ENCODE assay signal across 8 cellular contexts in genomic region chr10:50740351-50740688, GRCh38. TPM values are rescaled to one million over a fixed set of nuclear protein-coding genes. Genes with fewer than 3 reads are reported as not detected.
DNase-seq lines count a peak whose midpoint lies in the region; ATAC-seq, FAIRE-seq and TF ChIP-seq lines count a peak whose summit lies in the region.

No MANE protein-coding gene starts in this region.

- H3K4me1 Mint-ChIP-seq in endothelial cell (ENCODE audit: unreplicated experiment): peaks cover 24% of the 10 kb centered on the region

- H3K27me3 Mint-ChIP-seq in endothelial cell (ENCODE audit: unreplicated experiment): peaks cover 8% of the 10 kb centered on the region

- H3K36me3 Mint-ChIP-seq in endothelial cell (ENCODE audit: low read depth, unreplicated experiment): no peaks in the 10 kb centered on the region

- H3K9me3 Mint-ChIP-seq in endothelial cell (ENCODE audit: unreplicated experiment): no peaks in the 10 kb centered on the region

- H3K27me3 ChIP-seq in mucosa of stomach (ENCODE audit: control insufficient read depth, insufficient read depth, low read length) (no peaks in the 10 kb centered on the region), thymus (ENCODE audit: control insufficient read depth, insufficient read depth) (no peaks in the 10 kb centered on the region)

- peak overlapping the region; percentile 96 for H3K4me3 Mint-ChIP-seq in endothelial cell (ENCODE audit: unreplicated experiment)

- DNase-seq in DMS53 treated with DMSO at 0.1 percent for 48 hours (lab: John Stamatoyannopoulos, UW; ENCODE audit: unreplicated experiment) (peak; percentile 54), HTR-8/SVneo (ENCODE audit: insufficient read length, low spot score) (peak; percentile 5), endothelial cell (ENCODE audit: low spot score) (no peak)
- peak; percentile 20 to 28 for DNase-seq in activated CD4-positive, alpha-beta T cell treated with anti-CD3 and anti-CD28 coated beads for 4 hours

- peak overlapping the region; percentile 99 for H3K27ac Mint-ChIP-seq in endothelial cell (ENCODE audit: unreplicated experiment)

- H3K4me1 ChIP-seq in mucosa of stomach (ENCODE audit: control insufficient read depth, insufficient read depth, low read length) (peaks cover 3% of the 10 kb centered on the region), thymus (ENCODE audit: control insufficient read depth, insufficient read depth, low read length) (no peaks in the 10 kb centered on the region)

- H3K36me3 ChIP-seq in mucosa of stomach (ENCODE audit: control insufficient read depth, insufficient read depth, low read length) (no peaks in the 10 kb centered on the region), thymus (ENCODE audit: control insufficient read depth, insufficient read depth) (no peaks in the 10 kb centered on the region)

- ATAC-seq in GM21423 (IDR thresholded peaks at IDR 0.05; ENCODE audit: unreplicated experiment) (peak; percentile 37), HG02970 (IDR thresholded peaks at IDR 0.05; ENCODE audit: low FRiP score, unreplicated experiment) (no peak)

- WGBS in thymus: 14% methylated on average over 8 of the region's 8 CpGs

- H3K9me3 ChIP-seq in mucosa of stomach (ENCODE audit: control insufficient read depth, low read length) (no peaks in the 10 kb centered on the region), thymus (ENCODE audit: control insufficient read depth) (no peaks in the 10 kb centered on the region)

- H3K4me3 ChIP-seq in mucosa of stomach (ENCODE audit: low read length): peak overlapping the region; percentile 38
- H3K4me3 ChIP-seq in thymus (ENCODE audit: low read length): peak overlapping the region; percentile 76

- peak overlapping the region; percentile 74 for H3K9ac ChIP-seq in mucosa of stomach (ENCODE audit: low read length)

- no peak for TF ChIP-seq CTCF in endothelial cell (IDR thresholded peaks at IDR 0.05; ENCODE audit: unreplicated experiment)

- FAIRE-seq in HTR-8/SVneo (lab: Jason Lieb, UNC): no peak

- no peak overlapping the region for H3K27ac ChIP-seq in thymus (ENCODE audit: low read depth)

RNA-seq across cellular contexts. Expression of gene ASAH2B, which starts 0.6 kb away (rescaled TPM):
- 5.7 TPM for total RNA-seq in endothelial cell (ENCODE audit: unreplicated experiment)
- polyA plus RNA-seq in thymus: 2.8 TPM
